ENCODE assay signal across 9 cellular contexts in genomic region chr20:7980332-7981046, GRCh38. TPM values are rescaled to one million over a fixed set of nuclear protein-coding genes. Genes with fewer than 3 reads are reported as not detected.
DNase-seq lines count a peak whose midpoint lies in the region; ATAC-seq and TF ChIP-seq lines count a peak whose summit lies in the region.
"Had no signal": no experiment of that assay in that cellular context is flagged by ENCODE, and none has a peak within 500 bp of the region (broad histone marks: within the 10 kb centered on the region; RNA-seq: fewer than 3 reads in every experiment).

No MANE protein-coding gene starts in this region.

- H3K36me3 Mint-ChIP-seq in HFFc6 (ENCODE audit: low read depth), result peaks cover 7% of the 10 kb centered on the region
- H3K36me3 Mint-ChIP-seq in brain, result peaks cover 39% of the 10 kb centered on the region

- H3K36me3 ChIP-seq in GM06990 (ENCODE audit: control insufficient read depth, insufficient read depth, low read length), result no peaks in the 10 kb centered on the region

- H3K4me1 Mint-ChIP-seq in HFFc6 (ENCODE audit: low read depth), result peaks cover 8% of the 10 kb centered on the region
- H3K4me1 Mint-ChIP-seq in brain, result no peaks in the 10 kb centered on the region

- H3K27me3 Mint-ChIP-seq in HFFc6 (ENCODE audit: insufficient read depth), result no peaks in the 10 kb centered on the region
- H3K27me3 Mint-ChIP-seq in brain, result no peaks in the 10 kb centered on the region

- H3K4me3 ChIP-seq in AG04449 (ENCODE audit: low read depth, low read length) (no peak overlapping the region), GM06990 (replicated peaks; ENCODE audit: low read depth, low read length) (no peak overlapping the region)

- intact Hi-C loops in left colon (cut with DNase I, micrococcal nuclease), result no loop called here

- POLR2A ChIA-PET in AG04449 (lab: Yijun Ruan, JAX), result no interaction called here

- DNase-seq in AG04449 (ENCODE audit: low read depth, low spot score) (no peak), GM06990 (ENCODE audit: extremely low read depth, insufficient read length) (no peak), HFFc6 (peak; percentile 38), NCI-H510A (lab: John Stamatoyannopoulos, UW) (peak; percentile 9), left colon (no peak), NCI-H2196 (lab: John Stamatoyannopoulos, UW; ENCODE audit: unreplicated experiment) (no peak), NCI-H2107 (lab: John Stamatoyannopoulos, UW) (no peak)

- TF ChIP-seq CTCF in AG04449 (IDR thresholded peaks at IDR 0.05; ENCODE audit: insufficient read depth, low read length, missing control alignments) (peak; percentile 47), GM06990 (IDR thresholded peaks at IDR 0.05; ENCODE audit: insufficient read depth, low read length, poor library complexity, severe bottlenecking) (peak; percentile 54), HFFc6 (IDR thresholded peaks at IDR 0.05) (peak; percentile 78), brain (conservative IDR thresholded peaks at IDR 0.05) (peak; percentile 41 to 54)

- H3K4me3 Mint-ChIP-seq in HFFc6 (no peak overlapping the region), brain (no peak overlapping the region)

- CTCF ChIA-PET in AG04449 (lab: Yijun Ruan, JAX), result interaction anchor here (0.8 to 8.6 kb wide), 23 partner anchors 8 to 745 kb away, joined by 3 to 119 read pairs (median 3); no protein-coding TSS in a partner anchor

- no peaks in the 10 kb centered on the region for H3K27me3 ChIP-seq in GM06990 (replicated peaks; ENCODE audit: control insufficient read depth, insufficient read depth, low read length)

- H3K9me3 Mint-ChIP-seq in HFFc6 (no peaks in the 10 kb centered on the region), brain (no peaks in the 10 kb centered on the region)

- peak; percentile 35 for ATAC-seq in left colon

- H3K27ac Mint-ChIP-seq in HFFc6, result no peak overlapping the region
- H3K27ac Mint-ChIP-seq in brain, result no peak overlapping the region

RNA-seq across cellular contexts. Expression of gene TMX4, which starts 39.1 kb away (rescaled TPM):
- total RNA-seq in HFFc6 (2021; fragmentation: NEBNext Ultra II Directional; extraction: Animal tissue kit (Norgen Biotek cat#: 25700)), result 10 to 100 TPM; 35.8 to 47.8 (median 39.3) TPM
- 33.1 TPM for polyA plus RNA-seq in brain (ENCODE audit: insufficient read depth, low read depth, low replicate concordance)
- 10 to 100 TPM; 26.0 to 26.6 TPM for total RNA-seq in left colon

RNA-seq across cellular contexts. Expression of gene HAO1, which starts 40.2 kb away (rescaled TPM):
- total RNA-seq in HFFc6 (2021; fragmentation: NEBNext Ultra II Directional; extraction: Animal tissue kit (Norgen Biotek cat#: 25700)), result not detected
- not detected for polyA plus RNA-seq in brain (ENCODE audit: insufficient read depth, low read depth, low replicate concordance)
- total RNA-seq in left colon, result not detected
- total RNA-seq: mononuclear cell had no signal

Comparison
In these comparisons a context has a peak if more than half of its experiments do, and no peak if none do; other contexts are left out.
1. DNase-seq: peak in HFFc6 (single experiment) and NCI-H510A (single experiment); none in AG04449 (single experiment), GM06990 (single experiment), left colon (0 of 2), NCI-H2196 (single experiment) and NCI-H2107 (single experiment).
2. Peak in every context shown above with its lines, with median percentiles within 50 percentile points of each other: CTCF ChIP-seq.